In genomic region chr19:43344347-43344935, GRCh38 we compare ENCODE assay signal across 9 cellular contexts. TPM values are rescaled to one million over a fixed set of nuclear protein-coding genes. Genes with fewer than 3 reads are reported as not detected.
"Had no signal": no experiment of that assay in that cellular context is flagged by ENCODE, and none has a peak within 500 bp of the region (broad histone marks: within the 10 kb centered on the region; RNA-seq: fewer than 3 reads in every experiment).

No MANE protein-coding gene starts in this region.

RNA-seq across cellular contexts. Expression of gene CD177, which starts 9.0 kb away (rescaled TPM):
- total RNA-seq: activated CD4-positive, alpha-beta memory T cell treated with anti-CD3 and anti-CD28 coated beads, Interleukin-2, amount 10 ng/mL, durations not matched to agents 7 days and 5 days; activated CD8-positive, alpha-beta memory T cell treated with anti-CD3 and anti-CD28 coated beads, Interleukin-2, amount 10 ng/mL, durations not matched to agents 7 days and 5 days; IMR-90; NCI-H460; OCI-LY7; RPMI7951; SJCRH30; T-helper 1 cell treated with Interleukin-12 subunit alpha and Interleukin-12 subunit beta and Interleukin-4 antibody, amounts not matched to agents 30 ng/mL and 1 ng/mL, for 36 hours; T-helper 2 cell treated with Interferon-gamma antibody and Interleukin-4, amounts not matched to agents 100 ng/mL and 5 ng/mL, for 36 hours had no signal
